ENCODE assay signal across 22 cellular contexts in genomic region chr18:70446063-70446462, GRCh38.
"Had no signal": no experiment of that assay in that cellular context is flagged by ENCODE, and none has a peak within 500 bp of the region (broad histone marks: within the 10 kb centered on the region; RNA-seq: fewer than 3 reads in every experiment).

No MANE protein-coding gene starts in this region.

- H3K4me3 Mint-ChIP-seq: IgD-negative memory B cell had no signal

- H3K27me3 ChIP-seq: Peyer's patch, SJCRH30 had no signal

- H3K9me3 ChIP-seq: SJCRH30 had no signal

- H3K4me2 ChIP-seq: KMS-11 had no signal

- H3K27ac Mint-ChIP-seq: IgD-negative memory B cell had no signal

- H3K27ac ChIP-seq: KMS-11, Peyer's patch, SJCRH30 had no signal

- H3K4me1 Mint-ChIP-seq: IgD-negative memory B cell had no signal

- H3K4me1 ChIP-seq: Peyer's patch, SJCRH30 had no signal

- H3K9ac ChIP-seq: KMS-11 had no signal

- DNase-seq: Kasumi-1; NCI-H1092; NCI-H1105 treated with DMSO at 0.1 percent for 48 hours; NCI-H1417 treated with DMSO at 0.1 percent for 48 hours; NCI-H146; NCI-H1694 treated with DMSO at 0.1 percent for 48 hours; NCI-H1930; NCI-H2081; NCI-H2107; NCI-H2227 treated with DMSO at 0.1 percent for 48 hours; NCI-H524; NCI-H526 treated with DMSO at 0.1 percent for 48 hours; NCI-H748 treated with DMSO at 0.1 percent for 48 hours; NK-92 treated with Interleukin-12 subunit alpha and Interleukin-12 subunit beta, amount 100 ng/mL, for 24 hours; PC-3; Peyer's patch; SHP77 treated with DMSO at 0.1 percent for 48 hours; SJCRH30 had no signal

- H3K36me3 Mint-ChIP-seq: IgD-negative memory B cell had no signal

- FAIRE-seq: K562 had no signal

- H3K4me3 ChIP-seq: K562, Peyer's patch, SJCRH30 had no signal

- H3K36me3 ChIP-seq: Peyer's patch, SJCRH30 had no signal

- ATAC-seq: K562, PC-3, Right ventricle myocardium inferior had no signal
